Comparison of ENCODE assay signal across 29 cellular contexts in the genomic region with DNA sequence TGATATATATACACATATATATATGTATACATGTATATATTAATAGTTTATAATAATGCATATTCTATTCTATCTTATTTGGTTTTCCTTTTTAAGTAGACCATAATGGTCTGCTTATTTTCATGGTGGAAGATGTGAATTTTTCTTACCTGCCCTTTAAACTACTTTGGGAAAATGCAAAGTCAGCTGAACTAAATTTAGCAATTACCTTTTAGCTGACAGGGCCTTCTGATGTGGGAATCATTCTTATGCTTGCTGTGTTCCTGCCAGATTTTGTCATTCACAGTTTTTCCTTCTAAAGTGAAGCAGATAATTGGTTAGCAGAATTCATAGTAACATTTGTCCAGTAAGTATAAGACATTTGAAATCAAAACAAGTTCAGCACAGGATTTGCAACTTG.
"Had no signal": no experiment of that assay in that cellular context is flagged by ENCODE, and none has a peak within 500 bp of the region (broad histone marks: within the 10 kb centered on the region; RNA-seq: fewer than 3 reads in every experiment).

No MANE protein-coding gene starts in this region.

- H3K9me3 Mint-ChIP-seq: nephron progenitor cell; stimulated activated memory B cell treated with anti-CD40 and anti-IgM and Interleukin-4, amounts not matched to agents 10 μg/mL and 1 μg/mL and 100 μg/mL, for 72 hours had no signal

- H3K36me3 Mint-ChIP-seq: mesothelial cell of epicardium, type B pancreatic cell had no signal

- H3K27ac Mint-ChIP-seq: endodermal cell; mesothelial cell of epicardium; nephron progenitor cell; stimulated activated memory B cell treated with anti-CD40 and anti-IgM and Interleukin-4, amounts not matched to agents 10 μg/mL and 1 μg/mL and 100 μg/mL, for 72 hours; type B pancreatic cell had no signal

- DNase-seq: dorsolateral prefrontal cortex; effector CD4-positive, alpha-beta T cell; endodermal cell; foreskin fibroblast; gastrocnemius medialis; head of caudate nucleus; left cardiac atrium; left lung; mesenchymal stem cell; mucosa of descending colon; naive B cell; nephron progenitor cell; nucleus accumbens; posterior cingulate gyrus; psoas muscle; right cardiac atrium; spleen; stimulated activated CD4-positive, alpha-beta T cell treated with anti-CD3 and anti-CD28 coated beads, Interleukin-4, amount 100 ng/mL, for 4 hours; stimulated activated naive CD8-positive, alpha-beta T cell treated with anti-CD3 and anti-CD28 coated beads, Interleukin-15, Interleukin-2, amounts not matched to agents 100 U/mL and 50 U/mL, for 24 hours; substantia nigra; testis; tibial artery had no signal

- H3K27me3 ChIP-seq: dorsolateral prefrontal cortex, gastrocnemius medialis, left lung, spleen, testis, tibial artery had no signal

- H3K27me3 Mint-ChIP-seq: naive B cell; stimulated activated memory B cell treated with anti-CD40 and anti-IgM and Interleukin-4, amounts not matched to agents 10 μg/mL and 1 μg/mL and 100 μg/mL, for 72 hours; type B pancreatic cell had no signal

- H3K4me3 Mint-ChIP-seq: endodermal cell; mesothelial cell of epicardium; naive B cell; nephron progenitor cell; stimulated activated memory B cell treated with anti-CD40 and anti-IgM and Interleukin-4, amounts not matched to agents 10 μg/mL and 1 μg/mL and 100 μg/mL, for 72 hours; type B pancreatic cell had no signal

- ATAC-seq: esophagus mucosa; gastrocnemius medialis; left cardiac atrium; left lung; mucosa of descending colon; psoas muscle; right cardiac atrium; stimulated activated memory B cell treated with anti-CD40 and anti-IgM and Interleukin-4, amounts not matched to agents 10 μg/mL and 1 μg/mL and 100 μg/mL, for 72 hours; stimulated activated naive CD8-positive, alpha-beta T cell treated with anti-CD3 and anti-CD28 coated beads, Interleukin-15, Interleukin-2, amounts not matched to agents 100 U/mL and 50 U/mL, for 24 hours had no signal

- H3K4me3 ChIP-seq: dorsolateral prefrontal cortex, gastrocnemius medialis, left lung, mucosa of descending colon, psoas muscle, skin epidermis, spleen, testis, tibial artery had no signal

- H3K9me3 ChIP-seq: gastrocnemius medialis, left lung, mucosa of descending colon, psoas muscle, testis, tibial artery had no signal

- H3K27ac ChIP-seq: dorsolateral prefrontal cortex, epithelial cell of prostate, gastrocnemius medialis, left lung, psoas muscle, skin epidermis, spleen, testis, tibial artery had no signal

- H3K4me1 ChIP-seq: gastrocnemius medialis, left lung, psoas muscle, spleen, testis, tibial artery had no signal

- H3K36me3 ChIP-seq: gastrocnemius medialis, left lung, spleen, tibial artery had no signal

- H3K4me1 Mint-ChIP-seq: endodermal cell, mesothelial cell of epicardium, nephron progenitor cell had no signal

- FAIRE-seq: colon had no signal
